In genomic region chrX:111302284-111302683, GRCh38 we compare ENCODE assay signal across 10 cellular contexts. TPM values are rescaled to one million over a fixed set of nuclear protein-coding genes. Genes with fewer than 3 reads are reported as not detected.
"Had no signal": no experiment of that assay in that cellular context is flagged by ENCODE, and none has a peak within 500 bp of the region (broad histone marks: within the 10 kb centered on the region; RNA-seq: fewer than 3 reads in every experiment).

No MANE protein-coding gene starts in this region.

- H3K9ac ChIP-seq: KMS-11 had no signal

- FAIRE-seq: H1, H54, HTR-8/SVneo had no signal

- H2AFZ ChIP-seq: GM23338 had no signal

- H3K4me2 ChIP-seq: GM23338, KMS-11 had no signal

- DNase-seq: H9, HCEC 1CT, Karpas-422, KBM-7 had no signal

- ATAC-seq: GM23338 had no signal

- H3K27ac ChIP-seq: KMS-11 had no signal

- H3K4me3 ChIP-seq: GM23338 had no signal

RNA-seq across cellular contexts. Expression of gene CAPN6, which starts 32.0 kb away (rescaled TPM):
- total RNA-seq: HT-29 had no signal
